ENCODE assay signal across 1 cellular context in the genomic region with DNA sequence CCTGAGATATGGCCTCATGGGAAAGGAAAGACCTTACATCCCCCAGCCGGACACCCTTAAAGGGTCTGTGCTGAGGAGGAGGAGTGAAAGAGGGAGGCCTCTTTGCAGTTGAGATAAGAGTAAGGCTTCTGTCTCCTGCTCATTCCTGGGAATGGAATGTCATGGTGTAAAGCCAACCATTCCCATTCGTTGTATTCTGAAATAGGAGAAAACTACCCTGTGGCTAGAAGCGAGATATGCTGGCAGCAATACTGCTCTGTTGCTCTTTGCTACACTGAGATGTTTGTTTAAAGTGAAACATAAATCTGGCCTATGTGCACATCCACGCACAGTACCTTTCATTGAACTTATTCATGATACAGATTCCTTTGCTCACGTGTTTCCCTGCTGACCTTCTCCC.
TF ChIP-seq lines count a peak whose summit lies in the region.

No MANE protein-coding gene starts in this region.

TF ChIP-seq in IMR-90, 13 proteins besides CTCF, POLR2A, EP300 and RAD21:
- TF ChIP-seq RFX5 (IDR thresholded peaks at IDR 0.05; ENCODE audit: low read depth, low read length) (no peak), FOS (IDR thresholded peaks at IDR 0.05; ENCODE audit: low read depth, low read length) (no peak), BHLHE40 (IDR thresholded peaks at IDR 0.05; ENCODE audit: low read depth, low read length) (no peak), MAFK (IDR thresholded peaks at IDR 0.05; ENCODE audit: low read depth, low read length) (no peak), RCOR1 (IDR thresholded peaks at IDR 0.05; ENCODE audit: insufficient replicate concordance, low read length) (no peak)
- TF ChIP-seq, protein P1, sequence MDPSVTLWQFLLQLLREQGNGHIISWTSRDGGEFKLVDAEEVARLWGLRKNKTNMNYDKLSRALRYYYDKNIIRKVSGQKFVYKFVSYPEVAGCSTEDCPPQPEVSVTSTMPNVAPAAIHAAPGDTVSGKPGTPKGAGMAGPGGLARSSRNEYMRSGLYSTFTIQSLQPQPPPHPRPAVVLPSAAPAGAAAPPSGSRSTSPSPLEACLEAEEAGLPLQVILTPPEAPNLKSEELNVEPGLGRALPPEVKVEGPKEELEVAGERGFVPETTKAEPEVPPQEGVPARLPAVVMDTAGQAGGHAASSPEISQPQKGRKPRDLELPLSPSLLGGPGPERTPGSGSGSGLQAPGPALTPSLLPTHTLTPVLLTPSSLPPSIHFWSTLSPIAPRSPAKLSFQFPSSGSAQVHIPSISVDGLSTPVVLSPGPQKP (IDR thresholded peaks at IDR 0.05; ENCODE audit: borderline replicate concordance, low read depth, low read length), result no peak
TF ChIP-seq in IMR-90: peak in this region for 0.
